ENCODE assay signal across 8 cellular contexts in the genomic region with DNA sequence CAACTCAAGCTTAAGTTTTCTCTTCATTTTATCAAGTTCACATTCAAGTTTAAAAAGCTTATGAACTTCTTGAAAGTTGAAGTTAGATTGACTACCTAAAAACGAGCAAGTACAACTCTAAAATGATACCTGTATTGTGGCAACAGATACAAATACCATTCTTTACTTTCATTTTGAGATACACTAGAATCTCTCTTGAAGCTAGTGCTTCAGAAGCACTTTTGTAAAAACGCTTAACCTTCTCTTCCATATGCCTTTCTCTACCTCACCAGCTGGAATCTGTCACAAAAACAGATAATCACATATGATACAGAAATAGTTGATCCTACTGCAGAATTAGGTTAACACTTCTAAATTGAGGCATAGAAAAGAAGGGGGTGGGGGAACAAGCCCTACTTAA. TPM values are rescaled to one million over a fixed set of nuclear protein-coding genes. Genes with fewer than 3 reads are reported as not detected.
DNase-seq lines count a peak whose midpoint lies in the region; ATAC-seq and TF ChIP-seq lines count a peak whose summit lies in the region.

No MANE protein-coding gene starts in this region.

- DNase-seq in DMS53 (lab: John Stamatoyannopoulos, UW) = peak; percentile 38
- no peak for DNase-seq in DMS53 treated with DMSO at 0.1 percent for 48 hours (lab: John Stamatoyannopoulos, UW; ENCODE audit: unreplicated experiment)
- no peak for DNase-seq in testis
- no peak for DNase-seq in COLO668 (lab: John Stamatoyannopoulos, UW; ENCODE audit: unreplicated experiment)
- no peak for DNase-seq in ecto neural progenitor cell (ENCODE audit: low spot score)

- H3K27ac ChIP-seq in iPS-18a (ENCODE audit: low read length) (no peak overlapping the region), testis (peak overlapping the region; percentile 96 to 97)

- H3K36me3 ChIP-seq in iPS-18a (ENCODE audit: control insufficient read depth, low read depth, low read length) (no peaks in the 10 kb centered on the region), testis (ENCODE audit: low read depth, missing control alignments) (no peaks in the 10 kb centered on the region)

- TF ChIP-seq POLR2A in testis (IDR thresholded peaks at IDR 0.05) = no peak

- ATAC-seq in HG02759 (IDR thresholded peaks at IDR 0.05; ENCODE audit: unreplicated experiment) = peak; percentile 12

- 1 to 4% methylated on average over 2 of the region's 2 CpGs for WGBS in testis, 2 donors

- H3K9me3 ChIP-seq in iPS-18a (ENCODE audit: control insufficient read depth, low read depth, low read length) = no peaks in the 10 kb centered on the region
- no peaks in the 10 kb centered on the region for H3K9me3 ChIP-seq in testis

- peak overlapping the region; percentile 86 for H3K4me3 ChIP-seq in WI38 (ENCODE audit: low read depth, low read length)
- peak overlapping the region; percentile 73 for H3K4me3 ChIP-seq in iPS-18a (ENCODE audit: low read length)
- peak overlapping the region; percentile 89 to 98 for H3K4me3 ChIP-seq in testis

- no peak for TF ChIP-seq CTCF in WI38 (IDR thresholded peaks at IDR 0.05; ENCODE audit: low read depth, low read length)
- no peak for TF ChIP-seq CTCF in testis (IDR thresholded peaks at IDR 0.05)

- intact Hi-C loops in testis (cut with DNase I; ENCODE audit: low total_unique reads) = no loop called here

- H3K27me3 ChIP-seq in iPS-18a (ENCODE audit: control insufficient read depth, insufficient read depth, low read length) = peaks cover 23% of the 10 kb centered on the region
- H3K27me3 ChIP-seq in testis = no peaks in the 10 kb centered on the region

- peak overlapping the region; percentile 44 for H3K9ac ChIP-seq in iPS-18a (ENCODE audit: low read length)

- H3K4me1 ChIP-seq in iPS-18a (ENCODE audit: control insufficient read depth, low read depth, low read length) = peaks cover 10% of the 10 kb centered on the region
- H3K4me1 ChIP-seq in testis = peaks cover 31% of the 10 kb centered on the region

RNA-seq across cellular contexts. Expression of a gene that starts 1.6 kb away (rescaled TPM):
- 100 to 1,000 TPM; 128 to 129 TPM for total RNA-seq in testis
- 37.9 TPM for polyA plus RNA-seq in testis (ENCODE audit: insufficient read depth, low read depth, low replicate concordance)
